ENCODE assay signal across 16 cellular contexts in genomic region chr4:4753643-4754042, GRCh38.
DNase-seq lines count a peak whose midpoint lies in the region; ATAC-seq and TF ChIP-seq lines count a peak whose summit lies in the region.
"Had no signal": no experiment of that assay in that cellular context is flagged by ENCODE, and none has a peak within 500 bp of the region (broad histone marks: within the 10 kb centered on the region; RNA-seq: fewer than 3 reads in every experiment).

No MANE protein-coding gene starts in this region.

- no peaks in the 10 kb centered on the region for H3K27me3 ChIP-seq in HCT116 (ENCODE audit: insufficient read depth, low read length)
- H3K27me3 ChIP-seq in mesendoderm (ENCODE audit: insufficient read depth, low read length, poor library complexity): no peaks in the 10 kb centered on the region

- H3K9me2 ChIP-seq in HCT116 (ENCODE audit: insufficient read depth): no peaks in the 10 kb centered on the region

- TF ChIP-seq POLR2A in HCT116 (IDR thresholded peaks at IDR 0.05; ENCODE audit: borderline replicate concordance, extremely low read depth, insufficient read depth, insufficient read length): no peak

- no peak overlapping the region for H2BK15ac ChIP-seq in mesendoderm (replicated peaks; ENCODE audit: low read depth)

- no peaks in the 10 kb centered on the region for H3K36me3 ChIP-seq in HCT116 (ENCODE audit: control insufficient read depth in 1 of 2, insufficient read depth in 2 of 2, low read length in 2 of 2)
- no peaks in the 10 kb centered on the region for H3K36me3 ChIP-seq in mesendoderm (ENCODE audit: control insufficient read depth, insufficient read depth, low read length)
- H3K36me3 ChIP-seq: BLaER1 had no signal

- POLR2A ChIA-PET in HCT116 (lab: Charles Lee): no interaction called here
- POLR2A ChIA-PET in activated CD4-positive, alpha-beta memory T cell treated with anti-CD3 and anti-CD28 coated beads for 36 hours (lab: Charles Lee): no interaction called here

- H3K4me3 ChIP-seq in HCT116 (replicated peaks in 1 of 2; ENCODE audit: low read depth in 1 of 2, low read length in 2 of 2) (no peak overlapping the region), mesendoderm (ENCODE audit: low read length) (no peak overlapping the region)
- H3K4me3 ChIP-seq: BLaER1 had no signal

- H4K8ac ChIP-seq in mesendoderm (ENCODE audit: low read depth, low read length): no peak overlapping the region

- H3K18ac ChIP-seq in mesendoderm (ENCODE audit: low read length): no peak overlapping the region

- intact Hi-C loops in HCT116 (cut with micrococcal nuclease) (no loop called here), posterior vena cava (cut with DNase I) (no loop called here)
- intact Hi-C loops in activated CD4-positive, alpha-beta memory T cell treated with anti-CD3 and anti-CD28 coated beads for 36 hours (cut with micrococcal nuclease): no loop called here

- DNase-seq in HCT116 (ENCODE audit: low read depth, low spot score) (no peak), mesendoderm (peak; percentile 70), nephron progenitor cell (no peak), posterior vena cava (ENCODE audit: low spot score) (no peak)
- DNase-seq in activated CD4-positive, alpha-beta memory T cell treated with anti-CD3 and anti-CD28 coated beads for 36 hours: no peak
- DNase-seq: 8988T; CD4-positive, alpha-beta memory T cell; DMS153; DMS79; GDM1; H9 had no signal

- no peak for TF ChIP-seq RAD21 in HCT116 (IDR thresholded peaks at IDR 0.05; ENCODE audit: low read depth)

- no peak overlapping the region for H3K23ac ChIP-seq in mesendoderm (ENCODE audit: low read length)

- H3K27ac ChIP-seq in HCT116 (ENCODE audit: low read depth, low read length) (no peak overlapping the region; the same call in 1 of the 2 replicates), VCaP (peak overlapping the region; percentile 85), mesendoderm (ENCODE audit: low read depth, low read length) (no peak overlapping the region)
- H3K27ac ChIP-seq: BLaER1 had no signal

- H2BK5ac ChIP-seq in mesendoderm (ENCODE audit: low read length): no peak overlapping the region

- CTCF ChIA-PET in HCT116 (lab: Charles Lee): interaction anchor here (1.1 kb wide), 1 partner anchor 8 kb away, joined by 3 read pairs; no protein-coding TSS in a partner anchor
- CTCF ChIA-PET in activated CD4-positive, alpha-beta memory T cell treated with anti-CD3 and anti-CD28 coated beads for 36 hours (lab: Charles Lee): no interaction called here

- peaks cover 4% of the 10 kb centered on the region for H3K27me3 Mint-ChIP-seq in nephron progenitor cell (ENCODE audit: low read depth, poor library complexity)
- no peaks in the 10 kb centered on the region for H3K27me3 Mint-ChIP-seq in activated CD4-positive, alpha-beta memory T cell treated with anti-CD3 and anti-CD28 coated beads for 36 hours

- ATAC-seq in HCT116: no peak
- ATAC-seq in GM18868 (IDR thresholded peaks at IDR 0.05; ENCODE audit: unreplicated experiment): no peak

- peaks cover 28 to 48% of the 10 kb centered on the region in 2 experiments for H3K4me1 ChIP-seq in HCT116 (ENCODE audit: control insufficient read depth in 1 of 2, insufficient read depth in 2 of 2, low read length in 2 of 2)
- peaks cover 7% of the 10 kb centered on the region for H3K4me1 ChIP-seq in mesendoderm (ENCODE audit: control insufficient read depth, low read depth, low read length)

- H4K20me1 ChIP-seq in HCT116 (ENCODE audit: insufficient read depth): no peaks in the 10 kb centered on the region
- H4K20me1 ChIP-seq: BLaER1 had no signal

- H3K27ac Mint-ChIP-seq in nephron progenitor cell: peak overlapping the region; percentile 98
- H3K27ac Mint-ChIP-seq in activated CD4-positive, alpha-beta memory T cell treated with anti-CD3 and anti-CD28 coated beads for 36 hours: no peak overlapping the region
- H3K27ac Mint-ChIP-seq: CD14-positive monocyte, H9, IgD-negative memory B cell had no signal

- WGBS in mesendoderm (ENCODE audit: extremely low coverage, insufficient coverage, low lambda C conversion rate): no CpG with 5 or more reads among the region's 7 CpGs

- H2AFZ ChIP-seq in HCT116 (ENCODE audit: low read depth, low read length, poor library complexity, severe bottlenecking): no peak overlapping the region

- no peaks in the 10 kb centered on the region for H3K9me3 Mint-ChIP-seq in nephron progenitor cell
- H3K9me3 Mint-ChIP-seq in activated CD4-positive, alpha-beta memory T cell treated with anti-CD3 and anti-CD28 coated beads for 36 hours: no peaks in the 10 kb centered on the region
- H3K9me3 Mint-ChIP-seq: H9 had no signal

- H3K4ac ChIP-seq in mesendoderm (ENCODE audit: low read depth, low read length): no peak overlapping the region

- no peak for TF ChIP-seq CTCF in HCT116 (IDR thresholded peaks at IDR 0.05 in 2 of 3, conservative IDR thresholded peaks at IDR 0.05 in 1 of 3; ENCODE audit: borderline replicate concordance in 1 of 3, insufficient read depth in 1 of 3, low read depth in 2 of 3, low read length in 2 of 3)
- no peak for TF ChIP-seq CTCF in VCaP (conservative IDR thresholded peaks at IDR 0.05)
- no peak for TF ChIP-seq CTCF in nephron progenitor cell (IDR thresholded peaks at IDR 0.05)

- H2BK120ac ChIP-seq in mesendoderm (ENCODE audit: low read depth, low read length): no peak overlapping the region

- H3K79me2 ChIP-seq in HCT116 (ENCODE audit: insufficient read depth, low read length): no peaks in the 10 kb centered on the region
- H3K79me2 ChIP-seq in mesendoderm (ENCODE audit: control insufficient read depth, insufficient read depth, low read length): no peaks in the 10 kb centered on the region

- no peaks in the 10 kb centered on the region for H3K36me3 Mint-ChIP-seq in nephron progenitor cell (ENCODE audit: low read depth)
- H3K36me3 Mint-ChIP-seq in activated CD4-positive, alpha-beta memory T cell treated with anti-CD3 and anti-CD28 coated beads for 36 hours: no peaks in the 10 kb centered on the region
- H3K36me3 Mint-ChIP-seq: CD14-positive monocyte; CD4-positive, alpha-beta memory T cell had no signal

- H3K4me2 ChIP-seq in HCT116 (ENCODE audit: low read length) (0 out of 2 replicates have a peak overlapping the region, but pooled peaks have one; percentile 17), mesendoderm (ENCODE audit: low read length) (no peak overlapping the region)

- RAD21 ChIA-PET in HCT116 (lab: Charles Lee; ENCODE audit: low non-redundant PET in 1 of 2, low total read pairs in 2 of 2, uncharacterized antibody in 2 of 2, unreplicated experiment in 2 of 2): no interaction called here

- H4K5ac ChIP-seq in mesendoderm (ENCODE audit: low read length): no peak overlapping the region

- no TSS peak for BruUV-seq in HCT116 (replicated peaks; lab: Mats Ljungman, UMichigan)

- peaks cover 100% of the 10 kb centered on the region for H3K4me1 Mint-ChIP-seq in nephron progenitor cell
- H3K4me1 Mint-ChIP-seq in activated CD4-positive, alpha-beta memory T cell treated with anti-CD3 and anti-CD28 coated beads for 36 hours (ENCODE audit: low read depth): peaks cover 2% of the 10 kb centered on the region
- H3K4me1 Mint-ChIP-seq: CD14-positive monocyte; CD4-positive, alpha-beta memory T cell; IgD-negative memory B cell had no signal

- H3K79me1 ChIP-seq in mesendoderm (ENCODE audit: low read length): no peaks in the 10 kb centered on the region

- no peaks in the 10 kb centered on the region for H3K9me3 ChIP-seq in HCT116 (ENCODE audit: control insufficient read depth in 1 of 2, insufficient read depth in 1 of 2, low read depth in 1 of 2, low read length in 2 of 2)
- H3K9me3 ChIP-seq: BLaER1 had no signal

- no peak overlapping the region for H2AK5ac ChIP-seq in mesendoderm (ENCODE audit: low read length)

- H3K4me3 Mint-ChIP-seq in nephron progenitor cell: peak overlapping the region; percentile 40
- no peak overlapping the region for H3K4me3 Mint-ChIP-seq in activated CD4-positive, alpha-beta memory T cell treated with anti-CD3 and anti-CD28 coated beads for 36 hours
- H3K4me3 Mint-ChIP-seq: CD4-positive, alpha-beta memory T cell; H9; IgD-negative memory B cell had no signal

- H3K9ac ChIP-seq in HCT116 (ENCODE audit: low read length): no peak overlapping the region
- H3K9ac ChIP-seq in mesendoderm (ENCODE audit: low read length): no peak overlapping the region
- H3K9ac ChIP-seq: BLaER1 had no signal

- no peak overlapping the region for H3K56ac ChIP-seq in mesendoderm (ENCODE audit: low read length)

TF ChIP-seq in HCT116, 20 proteins besides CTCF, POLR2A, EP300 and RAD21:
- TF ChIP-seq SIN3A (IDR thresholded peaks at IDR 0.05; ENCODE audit: low read depth): no peak
- no peak for TF ChIP-seq EZH2phosphoT487 (IDR thresholded peaks at IDR 0.05; ENCODE audit: borderline replicate concordance)
- TF ChIP-seq CEBPB (IDR thresholded peaks at IDR 0.05; ENCODE audit: low read depth): no peak
